1 cellular context compared by ENCODE assay signal in the genomic region with DNA sequence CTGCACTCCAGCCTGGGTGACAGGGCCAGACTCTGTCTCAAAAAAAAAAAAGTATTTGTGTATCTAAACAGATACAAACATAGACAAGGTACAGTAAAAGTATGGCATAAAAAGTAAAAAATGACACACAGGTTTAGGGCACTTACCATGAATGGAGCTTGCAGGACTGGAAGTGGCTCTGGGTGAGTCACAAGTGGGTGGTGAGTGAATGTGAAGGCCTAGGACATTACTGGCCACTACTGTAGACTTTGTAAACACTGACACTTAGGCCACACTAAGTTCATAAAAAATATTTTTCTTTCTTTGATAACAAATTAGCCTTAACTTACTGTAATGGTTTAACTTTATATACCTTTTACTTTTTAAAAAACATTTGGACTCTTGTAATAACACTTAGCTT.
TF ChIP-seq lines count a peak whose summit lies in the region.

No MANE protein-coding gene starts in this region.

TF ChIP-seq in IMR-90, 13 proteins besides CTCF, POLR2A, EP300 and RAD21 (continued from another document):
- TF ChIP-seq RCOR1 (IDR thresholded peaks at IDR 0.05; ENCODE audit: insufficient replicate concordance, low read length) (no peak), MXI1 (IDR thresholded peaks at IDR 0.05; ENCODE audit: borderline replicate concordance, low read depth, low read length) (no peak)
- TF ChIP-seq, protein P1, sequence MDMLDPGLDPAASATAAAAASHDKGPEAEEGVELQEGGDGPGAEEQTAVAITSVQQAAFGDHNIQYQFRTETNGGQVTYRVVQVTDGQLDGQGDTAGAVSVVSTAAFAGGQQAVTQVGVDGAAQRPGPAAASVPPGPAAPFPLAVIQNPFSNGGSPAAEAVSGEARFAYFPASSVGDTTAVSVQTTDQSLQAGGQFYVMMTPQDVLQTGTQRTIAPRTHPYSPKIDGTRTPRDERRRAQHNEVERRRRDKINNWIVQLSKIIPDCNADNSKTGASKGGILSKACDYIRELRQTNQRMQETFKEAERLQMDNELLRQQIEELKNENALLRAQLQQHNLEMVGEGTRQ (IDR thresholded peaks at IDR 0.05; ENCODE audit: low read depth, low read length): no peak
